1 cellular context compared by ENCODE assay signal in the genomic region with DNA sequence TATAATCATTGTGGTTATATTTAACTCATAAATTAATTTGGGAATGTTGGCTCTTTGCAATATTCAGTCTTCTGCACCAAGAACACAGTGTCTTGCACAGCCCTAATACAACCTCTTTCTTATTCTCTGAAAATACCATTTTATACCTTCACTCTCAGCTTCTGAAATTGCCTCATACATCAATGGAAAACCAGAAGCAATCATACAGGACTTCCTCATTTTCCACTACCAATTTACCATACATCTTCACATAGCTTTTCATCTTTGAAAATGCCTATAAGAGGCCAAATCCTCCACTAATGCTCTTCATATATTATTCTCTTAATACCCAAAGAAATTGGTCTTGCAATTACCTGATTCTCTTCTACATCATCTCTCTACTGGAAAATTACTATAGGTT.
TF ChIP-seq lines count a peak whose summit lies in the region.

No MANE protein-coding gene starts in this region.

TF ChIP-seq in HepG2, 621 proteins besides CTCF, POLR2A, EP300 and RAD21:
- no peak for TF ChIP-seq ZNF672 (CRISPR knock-in tag; IDR thresholded peaks at IDR 0.05)
- TF ChIP-seq MEIS1 (CRISPR knock-in tag; IDR thresholded peaks at IDR 0.05; ENCODE audit: borderline replicate concordance), result no peak
- TF ChIP-seq ZNF343 (CRISPR knock-in tag; IDR thresholded peaks at IDR 0.05), result no peak
- TF ChIP-seq, protein P1, sequence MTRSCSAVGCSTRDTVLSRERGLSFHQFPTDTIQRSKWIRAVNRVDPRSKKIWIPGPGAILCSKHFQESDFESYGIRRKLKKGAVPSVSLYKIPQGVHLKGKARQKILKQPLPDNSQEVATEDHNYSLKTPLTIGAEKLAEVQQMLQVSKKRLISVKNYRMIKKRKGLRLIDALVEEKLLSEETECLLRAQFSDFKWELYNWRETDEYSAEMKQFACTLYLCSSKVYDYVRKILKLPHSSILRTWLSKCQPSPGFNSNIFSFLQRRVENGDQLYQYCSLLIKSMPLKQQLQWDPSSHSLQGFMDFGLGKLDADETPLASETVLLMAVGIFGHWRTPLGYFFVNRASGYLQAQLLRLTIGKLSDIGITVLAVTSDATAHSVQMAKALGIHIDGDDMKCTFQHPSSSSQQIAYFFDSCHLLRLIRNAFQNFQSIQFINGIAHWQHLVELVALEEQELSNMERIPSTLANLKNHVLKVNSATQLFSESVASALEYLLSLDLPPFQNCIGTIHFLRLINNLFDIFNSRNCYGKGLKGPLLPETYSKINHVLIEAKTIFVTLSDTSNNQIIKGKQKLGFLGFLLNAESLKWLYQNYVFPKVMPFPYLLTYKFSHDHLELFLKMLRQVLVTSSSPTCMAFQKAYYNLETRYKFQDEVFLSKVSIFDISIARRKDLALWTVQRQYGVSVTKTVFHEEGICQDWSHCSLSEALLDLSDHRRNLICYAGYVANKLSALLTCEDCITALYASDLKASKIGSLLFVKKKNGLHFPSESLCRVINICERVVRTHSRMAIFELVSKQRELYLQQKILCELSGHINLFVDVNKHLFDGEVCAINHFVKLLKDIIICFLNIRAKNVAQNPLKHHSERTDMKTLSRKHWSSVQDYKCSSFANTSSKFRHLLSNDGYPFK (CRISPR knock-in tag; IDR thresholded peaks at IDR 0.05; ENCODE audit: borderline replicate concordance), result no peak
- TF ChIP-seq JUNB (CRISPR knock-in tag; IDR thresholded peaks at IDR 0.05; ENCODE audit: borderline replicate concordance), result no peak
- no peak for TF ChIP-seq SALL1 (CRISPR knock-in tag; IDR thresholded peaks at IDR 0.05)
- TF ChIP-seq, protein P2, sequence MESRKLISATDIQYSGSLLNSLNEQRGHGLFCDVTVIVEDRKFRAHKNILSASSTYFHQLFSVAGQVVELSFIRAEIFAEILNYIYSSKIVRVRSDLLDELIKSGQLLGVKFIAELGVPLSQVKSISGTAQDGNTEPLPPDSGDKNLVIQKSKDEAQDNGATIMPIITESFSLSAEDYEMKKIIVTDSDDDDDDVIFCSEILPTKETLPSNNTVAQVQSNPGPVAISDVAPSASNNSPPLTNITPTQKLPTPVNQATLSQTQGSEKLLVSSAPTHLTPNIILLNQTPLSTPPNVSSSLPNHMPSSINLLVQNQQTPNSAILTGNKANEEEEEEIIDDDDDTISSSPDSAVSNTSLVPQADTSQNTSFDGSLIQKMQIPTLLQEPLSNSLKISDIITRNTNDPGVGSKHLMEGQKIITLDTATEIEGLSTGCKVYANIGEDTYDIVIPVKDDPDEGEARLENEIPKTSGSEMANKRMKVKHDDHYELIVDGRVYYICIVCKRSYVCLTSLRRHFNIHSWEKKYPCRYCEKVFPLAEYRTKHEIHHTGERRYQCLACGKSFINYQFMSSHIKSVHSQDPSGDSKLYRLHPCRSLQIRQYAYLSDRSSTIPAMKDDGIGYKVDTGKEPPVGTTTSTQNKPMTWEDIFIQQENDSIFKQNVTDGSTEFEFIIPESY (CRISPR knock-in tag; IDR thresholded peaks at IDR 0.05), result no peak
- TF ChIP-seq, protein P3, sequence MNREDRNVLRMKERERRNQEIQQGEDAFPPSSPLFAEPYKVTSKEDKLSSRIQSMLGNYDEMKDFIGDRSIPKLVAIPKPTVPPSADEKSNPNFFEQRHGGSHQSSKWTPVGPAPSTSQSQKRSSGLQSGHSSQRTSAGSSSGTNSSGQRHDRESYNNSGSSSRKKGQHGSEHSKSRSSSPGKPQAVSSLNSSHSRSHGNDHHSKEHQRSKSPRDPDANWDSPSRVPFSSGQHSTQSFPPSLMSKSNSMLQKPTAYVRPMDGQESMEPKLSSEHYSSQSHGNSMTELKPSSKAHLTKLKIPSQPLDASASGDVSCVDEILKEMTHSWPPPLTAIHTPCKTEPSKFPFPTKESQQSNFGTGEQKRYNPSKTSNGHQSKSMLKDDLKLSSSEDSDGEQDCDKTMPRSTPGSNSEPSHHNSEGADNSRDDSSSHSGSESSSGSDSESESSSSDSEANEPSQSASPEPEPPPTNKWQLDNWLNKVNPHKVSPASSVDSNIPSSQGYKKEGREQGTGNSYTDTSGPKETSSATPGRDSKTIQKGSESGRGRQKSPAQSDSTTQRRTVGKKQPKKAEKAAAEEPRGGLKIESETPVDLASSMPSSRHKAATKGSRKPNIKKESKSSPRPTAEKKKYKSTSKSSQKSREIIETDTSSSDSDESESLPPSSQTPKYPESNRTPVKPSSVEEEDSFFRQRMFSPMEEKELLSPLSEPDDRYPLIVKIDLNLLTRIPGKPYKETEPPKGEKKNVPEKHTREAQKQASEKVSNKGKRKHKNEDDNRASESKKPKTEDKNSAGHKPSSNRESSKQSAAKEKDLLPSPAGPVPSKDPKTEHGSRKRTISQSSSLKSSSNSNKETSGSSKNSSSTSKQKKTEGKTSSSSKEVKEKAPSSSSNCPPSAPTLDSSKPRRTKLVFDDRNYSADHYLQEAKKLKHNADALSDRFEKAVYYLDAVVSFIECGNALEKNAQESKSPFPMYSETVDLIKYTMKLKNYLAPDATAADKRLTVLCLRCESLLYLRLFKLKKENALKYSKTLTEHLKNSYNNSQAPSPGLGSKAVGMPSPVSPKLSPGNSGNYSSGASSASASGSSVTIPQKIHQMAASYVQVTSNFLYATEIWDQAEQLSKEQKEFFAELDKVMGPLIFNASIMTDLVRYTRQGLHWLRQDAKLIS (CRISPR knock-in tag; IDR thresholded peaks at IDR 0.05), result no peak
- TF ChIP-seq, protein P4, sequence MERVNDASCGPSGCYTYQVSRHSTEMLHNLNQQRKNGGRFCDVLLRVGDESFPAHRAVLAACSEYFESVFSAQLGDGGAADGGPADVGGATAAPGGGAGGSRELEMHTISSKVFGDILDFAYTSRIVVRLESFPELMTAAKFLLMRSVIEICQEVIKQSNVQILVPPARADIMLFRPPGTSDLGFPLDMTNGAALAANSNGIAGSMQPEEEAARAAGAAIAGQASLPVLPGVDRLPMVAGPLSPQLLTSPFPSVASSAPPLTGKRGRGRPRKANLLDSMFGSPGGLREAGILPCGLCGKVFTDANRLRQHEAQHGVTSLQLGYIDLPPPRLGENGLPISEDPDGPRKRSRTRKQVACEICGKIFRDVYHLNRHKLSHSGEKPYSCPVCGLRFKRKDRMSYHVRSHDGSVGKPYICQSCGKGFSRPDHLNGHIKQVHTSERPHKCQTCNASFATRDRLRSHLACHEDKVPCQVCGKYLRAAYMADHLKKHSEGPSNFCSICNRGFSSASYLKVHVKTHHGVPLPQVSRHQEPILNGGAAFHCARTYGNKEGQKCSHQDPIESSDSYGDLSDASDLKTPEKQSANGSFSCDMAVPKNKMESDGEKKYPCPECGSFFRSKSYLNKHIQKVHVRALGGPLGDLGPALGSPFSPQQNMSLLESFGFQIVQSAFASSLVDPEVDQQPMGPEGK (CRISPR knock-in tag; IDR thresholded peaks at IDR 0.05), result no peak
- TF ChIP-seq ZBTB42 (CRISPR knock-in tag; IDR thresholded peaks at IDR 0.05), result no peak
- TF ChIP-seq, protein P5, sequence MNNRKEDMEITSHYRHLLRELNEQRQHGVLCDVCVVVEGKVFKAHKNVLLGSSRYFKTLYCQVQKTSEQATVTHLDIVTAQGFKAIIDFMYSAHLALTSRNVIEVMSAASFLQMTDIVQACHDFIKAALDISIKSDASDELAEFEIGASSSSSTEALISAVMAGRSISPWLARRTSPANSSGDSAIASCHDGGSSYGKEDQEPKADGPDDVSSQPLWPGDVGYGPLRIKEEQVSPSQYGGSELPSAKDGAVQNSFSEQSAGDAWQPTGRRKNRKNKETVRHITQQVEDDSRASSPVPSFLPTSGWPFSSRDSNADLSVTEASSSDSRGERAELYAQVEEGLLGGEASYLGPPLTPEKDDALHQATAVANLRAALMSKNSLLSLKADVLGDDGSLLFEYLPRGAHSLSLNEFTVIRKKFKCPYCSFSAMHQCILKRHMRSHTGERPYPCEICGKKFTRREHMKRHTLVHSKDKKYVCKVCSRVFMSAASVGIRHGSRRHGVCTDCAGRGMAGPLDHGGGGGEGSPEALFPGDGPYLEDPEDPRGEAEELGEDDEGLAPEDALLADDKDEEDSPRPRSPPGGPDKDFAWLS (CRISPR knock-in tag; IDR thresholded peaks at IDR 0.05; ENCODE audit: borderline replicate concordance), result no peak
- TF ChIP-seq MAFK (conservative IDR thresholded peaks at IDR 0.05 in 1 of 2, IDR thresholded peaks at IDR 0.05 in 1 of 2; ENCODE audit: low read length in 2 of 2), result no peak
- no peak for TF ChIP-seq PCBP1 (IDR thresholded peaks at IDR 0.05; ENCODE audit: borderline replicate concordance, low read depth, low read length)
- TF ChIP-seq ZNF350 (CRISPR knock-in tag; IDR thresholded peaks at IDR 0.05; ENCODE audit: borderline replicate concordance, low read depth), result no peak
- no peak for TF ChIP-seq PRMT3 (CRISPR knock-in tag; IDR thresholded peaks at IDR 0.05; ENCODE audit: borderline replicate concordance, low read depth)
- TF ChIP-seq ZNF17 (CRISPR knock-in tag; IDR thresholded peaks at IDR 0.05), result no peak
- TF ChIP-seq ZNF12 (CRISPR knock-in tag; IDR thresholded peaks at IDR 0.05), result no peak
- no peak for TF ChIP-seq ZNF891 (CRISPR knock-in tag; IDR thresholded peaks at IDR 0.05)
- no peak for TF ChIP-seq SOX13 (IDR thresholded peaks at IDR 0.05)
- TF ChIP-seq SOX13 (CRISPR knock-in tag; conservative IDR thresholded peaks at IDR 0.05 in 1 of 2, IDR thresholded peaks at IDR 0.05 in 1 of 2), result no peak
- TF ChIP-seq ZNF317 (CRISPR knock-in tag; IDR thresholded peaks at IDR 0.05), result no peak
